In the genomic region with DNA sequence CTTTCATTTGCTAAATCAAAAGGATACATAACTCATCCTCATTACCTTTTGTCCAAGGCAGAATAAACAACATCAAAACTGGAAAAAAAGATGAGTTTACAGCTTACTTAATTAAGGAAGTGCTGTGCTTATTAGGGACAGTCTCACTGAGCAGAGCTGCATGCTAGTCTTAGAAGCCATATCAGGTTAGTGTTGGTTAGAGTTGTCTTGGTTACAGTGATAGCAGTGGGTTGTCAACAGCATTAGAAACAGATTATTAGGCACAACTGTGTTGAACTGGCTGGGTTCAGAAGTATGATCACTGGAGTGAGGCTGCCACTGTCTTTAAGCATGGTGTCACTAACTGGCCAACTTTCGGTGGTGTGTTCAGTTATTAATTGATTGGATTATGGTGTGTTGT, we compare ENCODE assay signal across 17 cellular contexts.
DNase-seq lines count a peak whose midpoint lies in the region; ATAC-seq and TF ChIP-seq lines count a peak whose summit lies in the region.
"Had no signal": no experiment of that assay in that cellular context is flagged by ENCODE, and none has a peak within 500 bp of the region (broad histone marks: within the 10 kb centered on the region; RNA-seq: fewer than 3 reads in every experiment).

No MANE protein-coding gene starts in this region.

- no peak for ATAC-seq in IMR-90 (ENCODE audit: low read depth)
- ATAC-seq in HG02759 (IDR thresholded peaks at IDR 0.05; ENCODE audit: unreplicated experiment): no peak
- ATAC-seq: PC-3 had no signal

- 0 out of 2 replicates have a peak overlapping the region, but pooled peaks have one; percentile 11 for H4K91ac ChIP-seq in IMR-90 (ENCODE audit: insufficient read depth, low read depth, low read length)

- H3K79me1 ChIP-seq in IMR-90 (ENCODE audit: low read depth in 1 of 2, low read length in 2 of 2): no peaks in the 10 kb centered on the region

- H2AK9ac ChIP-seq in IMR-90 (replicated peaks; ENCODE audit: low read depth, low read length, poor library complexity): no peak overlapping the region

- in situ Hi-C loops in IMR-90 (cut with MboI; ENCODE audit: low sequenced_read_pairs): no loop called here
- in situ Hi-C loops in G401 (cut with HindIII; ENCODE audit: low sequenced_read_pairs): no loop called here

- TF ChIP-seq POLR2A in IMR-90 (IDR thresholded peaks at IDR 0.05; ENCODE audit: low read depth, low read length): no peak

- H2BK20ac ChIP-seq in IMR-90 (ENCODE audit: low read depth, low read length): no peak overlapping the region

- TF ChIP-seq CTCF in IMR-90 (conservative IDR thresholded peaks at IDR 0.05; ENCODE audit: low read depth, low read length): no peak
- TF ChIP-seq CTCF in fibroblast of pulmonary artery (IDR thresholded peaks at IDR 0.05; ENCODE audit: low read length, missing control alignments): no peak

- H3K27ac ChIP-seq in IMR-90 (ENCODE audit: insufficient read depth, low read length): no peak overlapping the region
- H3K27ac ChIP-seq: RWPE1, SJSA1 had no signal

- no peaks in the 10 kb centered on the region for H3K36me3 ChIP-seq in IMR-90 (ENCODE audit: control insufficient read depth, insufficient read depth, low read length)
- H3K36me3 ChIP-seq: SJSA1 had no signal

- DNase-seq in IMR-90 (no peak), OCI-M1 (lab: John Stamatoyannopoulos, UW) (peak; percentile 1), fibroblast of pulmonary artery (ENCODE audit: low read depth) (peak; percentile 11), renal cortical epithelial cell (ENCODE audit: low read depth) (peak; percentile 46), G401 (ENCODE audit: low spot score) (no peak), T-helper 2 cell (no peak)
- DNase-seq: COR-L47, H9, Karpas-422, NCI-H1105 treated with DMSO at 0.1 percent for 48 hours, NCI-H187, NCI-H345, NCI-H526 treated with DMSO at 0.1 percent for 48 hours, PC-3 had no signal

- intact Hi-C loops in IMR-90 (cut with micrococcal nuclease): no loop called here

- H4K20me1 ChIP-seq in IMR-90 (ENCODE audit: insufficient read depth, low read length): no peaks in the 10 kb centered on the region

- no peak for TF ChIP-seq RAD21 in IMR-90 (IDR thresholded peaks at IDR 0.05; ENCODE audit: low read length)

- no peak overlapping the region for H3K18ac ChIP-seq in IMR-90 (ENCODE audit: low read depth, low read length)

- peak overlapping the region; percentile 45; the same call in 1 of the 2 replicates for H2AK5ac ChIP-seq in IMR-90 (ENCODE audit: low read depth, low read length)

- peak overlapping the region; percentile 34; the same call in 1 of the 3 replicates for H2BK15ac ChIP-seq in IMR-90 (ENCODE audit: low read depth, low read length)

- no peak overlapping the region for H3K23ac ChIP-seq in IMR-90 (ENCODE audit: low read depth, low read length)

- H3K9me3 ChIP-seq in IMR-90 (ENCODE audit: control insufficient read depth, insufficient read depth, low read length): no peaks in the 10 kb centered on the region
- H3K9me3 ChIP-seq: SJSA1 had no signal

- H3K14ac ChIP-seq in IMR-90 (replicated peaks; ENCODE audit: low read depth, low read length): no peak overlapping the region

- no peaks in the 10 kb centered on the region for H3K27me3 ChIP-seq in IMR-90 (ENCODE audit: control insufficient read depth, insufficient read depth, low read length)
- H3K27me3 ChIP-seq: SJSA1 had no signal

- H2BK120ac ChIP-seq in IMR-90 (ENCODE audit: low read depth, low read length): no peak overlapping the region

- dilution Hi-C loops in IMR-90 (cut with HindIII; ENCODE audit: low sequenced_read_pairs, unreplicated experiment): no loop called here

- no peaks in the 10 kb centered on the region for H3K9me1 ChIP-seq in IMR-90 (ENCODE audit: insufficient read depth, low read length)

- no peaks in the 10 kb centered on the region; the same call in none of the 2 replicates for H3K4me1 ChIP-seq in IMR-90 (ENCODE audit: control insufficient read depth, insufficient read depth, low read length)

- 60% methylated on average over 1 of the region's 1 CpG; no CpG with 5 or more reads in 1 of the 2 experiments for WGBS in IMR-90 (ENCODE audit: extremely low coverage in 2 of 2, insufficient read length in 1 of 2), 2 experiments

- H3K9ac ChIP-seq in IMR-90 (ENCODE audit: low read depth, low read length): no peak overlapping the region

- H3K4me2 ChIP-seq in IMR-90 (ENCODE audit: low read depth, low read length): no peak overlapping the region

- H4K5ac ChIP-seq in IMR-90 (ENCODE audit: low read depth, low read length): no peak overlapping the region

- H3K56ac ChIP-seq in IMR-90 (ENCODE audit: extremely low read depth, insufficient read depth, low read length): no peak overlapping the region

- CTCF ChIA-PET in IMR-90 (lab: Yijun Ruan, JAX): no interaction called here

- POLR2A ChIA-PET in IMR-90 (lab: Charles Lee; ENCODE audit: unreplicated experiment): no interaction called here

- BruUV-seq in IMR-90 (replicated peaks; lab: Mats Ljungman, UMichigan): no TSS peak

- H4K8ac ChIP-seq in IMR-90 (ENCODE audit: low read depth in 2 of 2, low read length in 2 of 2): no peak overlapping the region

- no peak overlapping the region for H3K4ac ChIP-seq in IMR-90 (ENCODE audit: low read depth, low read length)

- no peak overlapping the region for H2AFZ ChIP-seq in IMR-90 (replicated peaks; ENCODE audit: low read length, poor library complexity)

- no peak overlapping the region for H3K4me3 ChIP-seq in IMR-90 (ENCODE audit: insufficient read depth, low read depth, low read length)
- H3K4me3 ChIP-seq in fibroblast of pulmonary artery (replicated peaks; ENCODE audit: low read depth, low read length): no peak overlapping the region
- H3K4me3 ChIP-seq: SJSA1 had no signal

- H2BK5ac ChIP-seq in IMR-90 (ENCODE audit: low read depth, low read length, poor library complexity, severe bottlenecking): no peak overlapping the region

TF ChIP-seq in IMR-90, 13 proteins besides CTCF, POLR2A, EP300 and RAD21:
- TF ChIP-seq USF2 (IDR thresholded peaks at IDR 0.05; ENCODE audit: low read depth, low read length) (no peak), RCOR1 (IDR thresholded peaks at IDR 0.05; ENCODE audit: insufficient replicate concordance, low read length) (no peak), CEBPB (IDR thresholded peaks at IDR 0.05; ENCODE audit: low read depth, low read length) (no peak), MAZ (IDR thresholded peaks at IDR 0.05; ENCODE audit: borderline replicate concordance, low read depth, low read length) (no peak), BHLHE40 (IDR thresholded peaks at IDR 0.05; ENCODE audit: low read depth, low read length) (no peak), CHD1 (IDR thresholded peaks at IDR 0.05; ENCODE audit: low read depth, low read length) (no peak), MAFK (IDR thresholded peaks at IDR 0.05; ENCODE audit: low read depth, low read length) (no peak), RFX5 (IDR thresholded peaks at IDR 0.05; ENCODE audit: low read depth, low read length) (no peak), SMC3 (IDR thresholded peaks at IDR 0.05; ENCODE audit: low read depth, low read length) (no peak), FOS (IDR thresholded peaks at IDR 0.05; ENCODE audit: low read depth, low read length) (no peak), NFE2L2 (IDR thresholded peaks at IDR 0.05; ENCODE audit: low read depth, low read length) (no peak), MXI1 (IDR thresholded peaks at IDR 0.05; ENCODE audit: borderline replicate concordance, low read depth, low read length) (no peak)
- TF ChIP-seq, protein P1, sequence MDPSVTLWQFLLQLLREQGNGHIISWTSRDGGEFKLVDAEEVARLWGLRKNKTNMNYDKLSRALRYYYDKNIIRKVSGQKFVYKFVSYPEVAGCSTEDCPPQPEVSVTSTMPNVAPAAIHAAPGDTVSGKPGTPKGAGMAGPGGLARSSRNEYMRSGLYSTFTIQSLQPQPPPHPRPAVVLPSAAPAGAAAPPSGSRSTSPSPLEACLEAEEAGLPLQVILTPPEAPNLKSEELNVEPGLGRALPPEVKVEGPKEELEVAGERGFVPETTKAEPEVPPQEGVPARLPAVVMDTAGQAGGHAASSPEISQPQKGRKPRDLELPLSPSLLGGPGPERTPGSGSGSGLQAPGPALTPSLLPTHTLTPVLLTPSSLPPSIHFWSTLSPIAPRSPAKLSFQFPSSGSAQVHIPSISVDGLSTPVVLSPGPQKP (IDR thresholded peaks at IDR 0.05; ENCODE audit: borderline replicate concordance, low read depth, low read length): no peak

Comparison
In these comparisons a context has a peak if more than half of its experiments do, and no peak if none do; other contexts are left out.
1. DNase-seq: peak in OCI-M1 (single experiment), fibroblast of pulmonary artery (single experiment) and renal cortical epithelial cell (single experiment); none in IMR-90 (single experiment), G401 (single experiment) and T-helper 2 cell (0 of 5).